ENCODE assay signal across 9 cellular contexts in the genomic region with DNA sequence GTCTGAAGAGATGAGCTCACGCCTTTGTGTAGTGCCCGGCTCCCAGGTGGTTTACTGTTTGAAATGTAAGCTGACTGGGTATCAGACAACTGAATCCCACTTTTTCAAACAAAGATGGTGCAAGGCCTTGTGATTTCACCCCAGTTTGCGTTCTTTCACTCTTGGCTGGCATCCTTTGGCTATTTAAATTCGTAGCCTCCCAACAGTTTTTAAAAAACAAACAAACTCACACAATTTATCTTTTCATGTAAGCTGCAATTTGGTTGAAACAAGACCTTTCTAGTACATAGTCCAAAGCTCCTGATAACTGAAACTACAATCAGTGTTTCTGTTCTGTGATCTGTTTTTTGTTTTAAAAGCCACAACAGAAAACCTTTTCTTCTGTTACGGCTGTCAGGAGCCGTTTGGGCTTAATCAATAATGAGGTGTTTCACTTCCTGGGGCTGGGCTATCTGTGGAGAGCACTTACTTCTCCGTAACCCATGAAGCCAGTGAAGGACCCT.
DNase-seq lines count a peak whose midpoint lies in the region; ATAC-seq and TF ChIP-seq lines count a peak whose summit lies in the region.
"Had no signal": no experiment of that assay in that cellular context is flagged by ENCODE, and none has a peak within 500 bp of the region (broad histone marks: within the 10 kb centered on the region; RNA-seq: fewer than 3 reads in every experiment).

No MANE protein-coding gene starts in this region.

- no peaks in the 10 kb centered on the region for H3K9me3 Mint-ChIP-seq in activated CD8-positive, alpha-beta T cell treated with anti-CD3 and anti-CD28 coated beads, Interleukin-2, amount 10 ng/mL, durations not matched to agents 7 days and 5 days (ENCODE audit: insufficient read depth)
- H3K9me3 Mint-ChIP-seq in mesothelial cell of epicardium = no peaks in the 10 kb centered on the region

- peak; percentile 9 for DNase-seq in CD1c-positive myeloid dendritic cell (ENCODE audit: extremely low spot score)
- DNase-seq in activated CD8-positive, alpha-beta T cell treated with anti-CD3 and anti-CD28 coated beads, Interleukin-2, amount 10 ng/mL, durations not matched to agents 7 days and 5 days = no peak
- no peak for DNase-seq in mesothelial cell of epicardium (ENCODE audit: low spot score in 2 of 2, unreplicated experiment in 2 of 2)
- no peak for DNase-seq in NCI-H2171 (lab: John Stamatoyannopoulos, UW)
- no peak for DNase-seq in A172 (ENCODE audit: low spot score)
- DNase-seq in NCI-H2171 treated with DMSO at 0.1 percent for 48 hours (lab: John Stamatoyannopoulos, UW) = no peak
- DNase-seq in effector CD8-positive, alpha-beta T cell (lab: John Stamatoyannopoulos, UW) = no peak
- DNase-seq: adrenal gland had no signal

- H3K27ac Mint-ChIP-seq in activated CD8-positive, alpha-beta T cell treated with anti-CD3 and anti-CD28 coated beads, Interleukin-2, amount 10 ng/mL, durations not matched to agents 7 days and 5 days = peak overlapping the region; percentile 89
- peak overlapping the region; percentile 48 for H3K27ac Mint-ChIP-seq in mesothelial cell of epicardium

- POLR2A ChIA-PET in activated CD8-positive, alpha-beta T cell treated with anti-CD3 and anti-CD28 coated beads, Interleukin-2, amount 10 ng/mL, durations not matched to agents 7 days and 5 days (lab: Charles Lee) = interaction anchor here (0.6 to 1.2 kb wide), 4 partner anchors 15 to 105 kb away, joined by 3 read pairs; no protein-coding TSS in a partner anchor

- peak; percentile 53 for ATAC-seq in HG02678 (IDR thresholded peaks at IDR 0.05; ENCODE audit: unreplicated experiment)
- peak; percentile 54 for ATAC-seq in activated CD8-positive, alpha-beta T cell treated with anti-CD3 and anti-CD28 coated beads, Interleukin-2, amount 10 ng/mL, durations not matched to agents 7 days and 5 days

- peak overlapping the region; percentile 65 for H3K4me3 Mint-ChIP-seq in activated CD8-positive, alpha-beta T cell treated with anti-CD3 and anti-CD28 coated beads, Interleukin-2, amount 10 ng/mL, durations not matched to agents 7 days and 5 days
- no peak overlapping the region for H3K4me3 Mint-ChIP-seq in mesothelial cell of epicardium

- H3K36me3 Mint-ChIP-seq in activated CD8-positive, alpha-beta T cell treated with anti-CD3 and anti-CD28 coated beads, Interleukin-2, amount 10 ng/mL, durations not matched to agents 7 days and 5 days (ENCODE audit: low read depth) = peaks cover 22% of the 10 kb centered on the region
- peaks cover 15% of the 10 kb centered on the region for H3K36me3 Mint-ChIP-seq in mesothelial cell of epicardium

- TF ChIP-seq CTCF in mesothelial cell of epicardium (IDR thresholded peaks at IDR 0.05; ENCODE audit: unreplicated experiment) = no peak

- peaks cover 69% of the 10 kb centered on the region for H3K4me1 Mint-ChIP-seq in activated CD8-positive, alpha-beta T cell treated with anti-CD3 and anti-CD28 coated beads, Interleukin-2, amount 10 ng/mL, durations not matched to agents 7 days and 5 days (ENCODE audit: low read depth)
- peaks cover 38% of the 10 kb centered on the region for H3K4me1 Mint-ChIP-seq in mesothelial cell of epicardium

- CTCF ChIA-PET in activated CD8-positive, alpha-beta T cell treated with anti-CD3 and anti-CD28 coated beads, Interleukin-2, amount 10 ng/mL, durations not matched to agents 7 days and 5 days (lab: Charles Lee) = interaction anchor here (0.6 to 2.7 kb wide), 12 partner anchors 8 to 293 kb away, joined by 3 to 13 read pairs (median 4); a partner anchor contains a TSS

- H3K27me3 Mint-ChIP-seq in activated CD8-positive, alpha-beta T cell treated with anti-CD3 and anti-CD28 coated beads, Interleukin-2, amount 10 ng/mL, durations not matched to agents 7 days and 5 days (ENCODE audit: low read depth) = no peaks in the 10 kb centered on the region
- no peaks in the 10 kb centered on the region for H3K27me3 Mint-ChIP-seq in mesothelial cell of epicardium (ENCODE audit: low read depth)
